39 cellular contexts compared by ENCODE assay signal in the genomic region with DNA sequence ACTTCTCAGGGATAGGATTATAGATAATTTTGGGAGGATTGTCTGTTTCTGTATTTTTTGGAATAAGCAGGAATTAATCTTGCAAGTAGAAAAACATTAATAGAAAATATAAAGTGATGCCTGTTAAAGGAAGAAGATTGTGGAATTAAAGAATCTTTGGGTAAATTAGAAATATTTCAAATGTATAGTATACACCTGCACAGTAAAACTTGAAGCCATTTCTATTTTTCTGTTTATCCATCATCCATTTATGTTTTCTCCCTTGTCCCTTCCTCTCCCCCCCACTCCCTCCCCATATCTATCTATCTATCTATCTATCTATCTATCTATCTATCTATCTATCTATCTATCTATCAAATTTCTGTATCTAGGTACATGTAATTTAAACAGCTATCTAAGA.
"Had no signal": no experiment of that assay in that cellular context is flagged by ENCODE, and none has a peak within 500 bp of the region (broad histone marks: within the 10 kb centered on the region; RNA-seq: fewer than 3 reads in every experiment).

No MANE protein-coding gene starts in this region.

- H3K4me3 Mint-ChIP-seq: activated naive CD4-positive, alpha-beta T cell treated with anti-CD3 and anti-CD28 coated beads for 36 hours; activated naive CD4-positive, alpha-beta T cell treated with anti-CD3 and anti-CD28 coated beads, Interleukin-2, amount 10 ng/mL, durations not matched to agents 7 days and 5 days; activated naive CD4-positive, alpha-beta T cell treated with anti-CD3 and anti-CD28 coated beads, Interleukin-2, amount 50 U/mL, for 24 hours; activated naive CD8-positive, alpha-beta T cell; activated naive CD8-positive, alpha-beta T cell treated with anti-CD3 and anti-CD28 coated beads for 36 hours; activated naive CD8-positive, alpha-beta T cell treated with anti-CD3 and anti-CD28 coated beads, Interleukin-2, amount 10 ng/mL, durations not matched to agents 7 days and 5 days; activated naive CD8-positive, alpha-beta T cell treated with anti-CD3 and anti-CD28 coated beads, Interleukin-2, amount 50 U/mL, for 24 hours; activated T-cell treated with anti-CD3 and anti-CD28 coated beads, Interleukin-2, amount 50 U/mL, for 24 hours; activated T-cell treated with anti-CD3 and anti-CD28 coated beads, Interleukin-2, amount 50 U/mL, for 4 hours; activated T-cell treated with anti-CD3 and anti-CD28 coated beads, Interleukin-2, amount 50 U/mL, for 72 hours; activated T-helper 1 cell treated with anti-CD3 and anti-CD28 coated beads, Interleukin-12 subunit alpha, Interleukin-12 subunit beta, Interleukin-2, Interleukin-4 antibody, amounts not matched to agents 30 ng/mL and 10 ng/mL and 1 ng/mL, durations not matched to agents 14 hours and 24 hours and 36 hours; activated T-helper 17 cell treated with anti-CD3 and anti-CD28 coated beads, Interleukin-2, amount 50 U/mL, for 72 hours; brain; central memory CD8-positive, alpha-beta T cell had no signal

- ATAC-seq: activated naive CD4-positive, alpha-beta T cell treated with anti-CD3 and anti-CD28 coated beads, Interleukin-2, amount 50 U/mL, for 72 hours; activated naive CD8-positive, alpha-beta T cell treated with anti-CD3 and anti-CD28 coated beads, Interleukin-2, amount 50 U/mL, for 24 hours; activated T-cell treated with anti-CD3 and anti-CD28 coated beads, Interleukin-2, amount 50 U/mL, for 4 hours; activated T-cell treated with anti-CD3 and anti-CD28 coated beads, Interleukin-2, amount 50 U/mL, for 72 hours; activated T-helper 17 cell treated with anti-CD3 and anti-CD28 coated beads, Interleukin-2, amount 50 U/mL, for 72 hours; body of pancreas had no signal

- H3K27ac Mint-ChIP-seq: activated naive CD4-positive, alpha-beta T cell treated with anti-CD3 and anti-CD28 coated beads for 36 hours; activated naive CD4-positive, alpha-beta T cell treated with anti-CD3 and anti-CD28 coated beads, Interleukin-2, amount 10 ng/mL, durations not matched to agents 7 days and 5 days; activated naive CD4-positive, alpha-beta T cell treated with anti-CD3 and anti-CD28 coated beads, Interleukin-2, amount 50 U/mL, for 24 hours; activated naive CD4-positive, alpha-beta T cell treated with anti-CD3 and anti-CD28 coated beads, Interleukin-2, amount 50 U/mL, for 72 hours; activated naive CD8-positive, alpha-beta T cell; activated naive CD8-positive, alpha-beta T cell treated with anti-CD3 and anti-CD28 coated beads for 36 hours; activated naive CD8-positive, alpha-beta T cell treated with anti-CD3 and anti-CD28 coated beads, Interleukin-2, amount 10 ng/mL, durations not matched to agents 7 days and 5 days; activated naive CD8-positive, alpha-beta T cell treated with anti-CD3 and anti-CD28 coated beads, Interleukin-2, amount 50 U/mL, for 24 hours; activated T-cell treated with anti-CD3 and anti-CD28 coated beads, Interleukin-2, amount 50 U/mL, for 24 hours; activated T-cell treated with anti-CD3 and anti-CD28 coated beads, Interleukin-2, amount 50 U/mL, for 72 hours; activated T-helper 1 cell treated with anti-CD3 and anti-CD28 coated beads, Interleukin-12 subunit alpha, Interleukin-12 subunit beta, Interleukin-2, Interleukin-4 antibody, amounts not matched to agents 30 ng/mL and 10 ng/mL and 1 ng/mL, durations not matched to agents 14 hours and 24 hours and 36 hours; activated T-helper 17 cell treated with anti-CD3 and anti-CD28 coated beads, Interleukin-2, amount 50 U/mL, for 72 hours; activated T-helper 2 cell treated with anti-CD3 and anti-CD28 coated beads, Interferon-gamma antibody, Interleukin-2, Interleukin-4, amounts not matched to agents 10 μg/mL and 5 μg/mL and 100 μg/mL, durations not matched to agents 14 hours and 24 hours and 36 hours; brain had no signal

- H3K4me3 ChIP-seq: adrenal gland, ascending aorta, body of pancreas, breast epithelium, cardiac muscle cell had no signal

- H3K9me3 Mint-ChIP-seq: activated naive CD4-positive, alpha-beta T cell treated with anti-CD3 and anti-CD28 coated beads for 36 hours; activated naive CD4-positive, alpha-beta T cell treated with anti-CD3 and anti-CD28 coated beads, Interleukin-2, amount 10 ng/mL, durations not matched to agents 7 days and 5 days; activated naive CD4-positive, alpha-beta T cell treated with anti-CD3 and anti-CD28 coated beads, Interleukin-2, amount 50 U/mL, for 24 hours; activated naive CD4-positive, alpha-beta T cell treated with anti-CD3 and anti-CD28 coated beads, Interleukin-2, amount 50 U/mL, for 72 hours; activated naive CD8-positive, alpha-beta T cell treated with anti-CD3 and anti-CD28 coated beads for 36 hours; activated naive CD8-positive, alpha-beta T cell treated with anti-CD3 and anti-CD28 coated beads, Interleukin-2, amount 10 ng/mL, durations not matched to agents 7 days and 5 days; activated naive CD8-positive, alpha-beta T cell treated with anti-CD3 and anti-CD28 coated beads, Interleukin-2, amount 50 U/mL, for 24 hours; activated T-cell treated with anti-CD3 and anti-CD28 coated beads, Interleukin-2, amount 50 U/mL, for 24 hours; activated T-cell treated with anti-CD3 and anti-CD28 coated beads, Interleukin-2, amount 50 U/mL, for 4 hours; activated T-cell treated with anti-CD3 and anti-CD28 coated beads, Interleukin-2, amount 50 U/mL, for 72 hours; activated T-helper 1 cell treated with anti-CD3 and anti-CD28 coated beads, Interleukin-12 subunit alpha, Interleukin-12 subunit beta, Interleukin-2, Interleukin-4 antibody, amounts not matched to agents 30 ng/mL and 10 ng/mL and 1 ng/mL, durations not matched to agents 14 hours and 24 hours and 36 hours; activated T-helper 17 cell treated with anti-CD3 and anti-CD28 coated beads, Interleukin-2, amount 50 U/mL, for 72 hours; activated T-helper 2 cell treated with anti-CD3 and anti-CD28 coated beads, Interferon-gamma antibody, Interleukin-2, Interleukin-4, amounts not matched to agents 10 μg/mL and 5 μg/mL and 100 μg/mL, durations not matched to agents 14 hours and 24 hours and 36 hours; brain; central memory CD8-positive, alpha-beta T cell had no signal

- H3K27me3 Mint-ChIP-seq: activated naive CD4-positive, alpha-beta T cell treated with anti-CD3 and anti-CD28 coated beads, Interleukin-2, amount 10 ng/mL, durations not matched to agents 7 days and 5 days; activated naive CD4-positive, alpha-beta T cell treated with anti-CD3 and anti-CD28 coated beads, Interleukin-2, amount 50 U/mL, for 24 hours; activated naive CD8-positive, alpha-beta T cell; activated naive CD8-positive, alpha-beta T cell treated with anti-CD3 and anti-CD28 coated beads for 36 hours; activated naive CD8-positive, alpha-beta T cell treated with anti-CD3 and anti-CD28 coated beads, Interleukin-2, amount 10 ng/mL, durations not matched to agents 7 days and 5 days; activated naive CD8-positive, alpha-beta T cell treated with anti-CD3 and anti-CD28 coated beads, Interleukin-2, amount 50 U/mL, for 24 hours; activated T-helper 17 cell treated with anti-CD3 and anti-CD28 coated beads, Interleukin-2, amount 50 U/mL, for 72 hours; brain had no signal

- H3K4me1 Mint-ChIP-seq: activated naive CD4-positive, alpha-beta T cell treated with anti-CD3 and anti-CD28 coated beads, Interleukin-2, amount 10 ng/mL, durations not matched to agents 7 days and 5 days; activated naive CD4-positive, alpha-beta T cell treated with anti-CD3 and anti-CD28 coated beads, Interleukin-2, amount 50 U/mL, for 24 hours; activated naive CD8-positive, alpha-beta T cell treated with anti-CD3 and anti-CD28 coated beads, Interleukin-2, amount 10 ng/mL, durations not matched to agents 7 days and 5 days; activated T-helper 17 cell treated with anti-CD3 and anti-CD28 coated beads, Interleukin-2, amount 50 U/mL, for 72 hours; central memory CD8-positive, alpha-beta T cell had no signal

- H3K27me3 ChIP-seq: ascending aorta, body of pancreas, brain microvascular endothelial cell, cardiac muscle cell had no signal

- DNase-seq: activated effector memory CD4-positive, alpha-beta T cell treated with anti-CD3 and anti-CD28 coated beads, Interleukin-2, amount 50 U/mL, for 16 hours; activated effector memory CD4-positive, alpha-beta T cell treated with Interleukin-2 at 50 U/mL for 16 hours; activated gamma-delta T cell; activated gamma-delta T cell treated with Interleukin-2 at 50 U/mL for 16 hours; activated naive CD4-positive, alpha-beta T cell; activated naive CD4-positive, alpha-beta T cell treated with anti-CD3 and anti-CD28 coated beads for 36 hours; activated naive CD4-positive, alpha-beta T cell treated with anti-CD3 and anti-CD28 coated beads, Interleukin-2, amount 10 ng/mL, durations not matched to agents 7 days and 5 days; activated naive CD4-positive, alpha-beta T cell treated with anti-CD3 and anti-CD28 coated beads, Interleukin-2, amount 50 U/mL, for 16 hours; activated naive CD4-positive, alpha-beta T cell treated with Interleukin-2 at 50 U/mL for 16 hours; activated naive CD8-positive, alpha-beta T cell treated with anti-CD3 and anti-CD28 coated beads for 36 hours; activated naive CD8-positive, alpha-beta T cell treated with anti-CD3 and anti-CD28 coated beads, Interleukin-2, amount 10 ng/mL, durations not matched to agents 7 days and 5 days; activated naive CD8-positive, alpha-beta T cell treated with anti-CD3 and anti-CD28 coated beads, Interleukin-2, amount 50 U/mL, for 24 hours; activated T-cell treated with anti-CD3 and anti-CD28 coated beads, Interleukin-2, amount 50 U/mL, for 1 hour; activated T-cell treated with anti-CD3 and anti-CD28 coated beads, Interleukin-2, amount 50 U/mL, for 24 hours; activated T-cell treated with anti-CD3 and anti-CD28 coated beads, Interleukin-2, amount 50 U/mL, for 4 hours; activated T-cell treated with anti-CD3 and anti-CD28 coated beads, Interleukin-2, amount 50 U/mL, for 48 hours; activated T-cell treated with anti-CD3 and anti-CD28 coated beads, Interleukin-2, amount 50 U/mL, for 72 hours; adrenal gland; amniotic stem cell; amygdala; anterior cingulate cortex; aorta; body of pancreas; brain microvascular endothelial cell; caudate nucleus; central memory CD4-positive, alpha-beta T cell; cerebellar nuclear complex had no signal

- H3K36me3 ChIP-seq: adrenal gland, ascending aorta, brain microvascular endothelial cell, breast epithelium, cardiac muscle cell had no signal

- H3K36me3 Mint-ChIP-seq: activated naive CD4-positive, alpha-beta T cell treated with anti-CD3 and anti-CD28 coated beads, Interleukin-2, amount 10 ng/mL, durations not matched to agents 7 days and 5 days; activated naive CD4-positive, alpha-beta T cell treated with anti-CD3 and anti-CD28 coated beads, Interleukin-2, amount 50 U/mL, for 24 hours; activated naive CD4-positive, alpha-beta T cell treated with anti-CD3 and anti-CD28 coated beads, Interleukin-2, amount 50 U/mL, for 72 hours; activated naive CD8-positive, alpha-beta T cell; activated naive CD8-positive, alpha-beta T cell treated with anti-CD3 and anti-CD28 coated beads for 36 hours; activated naive CD8-positive, alpha-beta T cell treated with anti-CD3 and anti-CD28 coated beads, Interleukin-2, amount 10 ng/mL, durations not matched to agents 7 days and 5 days; brain had no signal

- H3K27ac ChIP-seq: adrenal gland, ascending aorta, body of pancreas, brain microvascular endothelial cell, breast epithelium, cardiac muscle cell had no signal

- H3K4me1 ChIP-seq: adrenal gland, ascending aorta, breast epithelium had no signal

- H3K9me3 ChIP-seq: adrenal gland, ascending aorta, body of pancreas, breast epithelium had no signal

- FAIRE-seq: bronchial epithelial cell had no signal
